In the genomic region with DNA sequence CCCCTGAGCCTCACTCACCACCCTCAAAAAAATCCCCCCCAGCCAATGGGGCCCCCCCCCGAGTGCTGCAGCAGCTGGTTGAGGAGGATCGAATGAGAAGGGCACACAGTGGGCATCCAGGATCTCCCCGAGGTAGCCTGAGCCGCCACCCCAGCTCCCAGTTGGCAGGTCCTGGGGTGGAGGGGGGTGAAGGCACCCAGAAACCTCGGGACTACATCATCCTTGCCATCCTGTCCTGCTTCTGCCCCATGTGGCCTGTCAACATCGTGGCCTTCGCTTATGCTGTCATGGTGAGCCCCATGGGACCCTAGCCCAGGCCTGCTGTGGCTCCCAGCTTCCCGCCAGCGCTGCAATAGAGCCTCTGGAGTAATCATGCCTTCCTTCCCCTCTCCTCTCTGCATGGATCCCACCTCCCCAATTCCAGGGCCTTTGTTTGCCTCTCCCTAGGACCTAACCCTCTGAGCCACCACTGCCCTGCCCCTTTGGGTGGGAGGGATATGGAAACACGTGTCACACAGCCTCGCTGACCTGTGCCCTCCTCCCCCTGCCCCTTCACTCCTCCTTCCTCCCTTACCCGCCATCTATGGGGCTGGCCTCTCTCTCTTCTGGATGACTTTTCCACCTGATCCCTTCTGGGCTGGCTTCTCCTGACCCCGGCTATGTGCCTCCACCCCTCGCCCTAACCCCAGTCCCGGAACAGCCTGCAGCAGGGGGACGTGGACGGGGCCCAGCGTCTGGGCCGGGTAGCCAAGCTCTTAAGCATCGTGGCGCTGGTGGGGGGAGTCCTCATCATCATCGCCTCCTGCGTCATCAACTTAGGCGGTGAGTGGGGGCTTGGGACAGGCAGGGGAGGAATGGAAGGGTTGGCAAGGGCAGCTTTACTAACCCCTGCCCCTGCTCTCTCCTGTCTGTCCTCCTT, we compare ENCODE assay signal across 1 cellular context.
TF ChIP-seq lines count a peak whose summit lies in the region.

No MANE protein-coding gene starts in this region.

TF ChIP-seq in K562, 482 proteins besides CTCF, POLR2A, EP300 and RAD21:
- 0 out of 2 replicates have a peak, but pooled peaks have one; percentile 23 for TF ChIP-seq ZNF263 (CRISPR knock-in tag; IDR thresholded peaks at IDR 0.05; ENCODE audit: borderline replicate concordance)
- TF ChIP-seq GABPB1 (CRISPR knock-in tag; IDR thresholded peaks at IDR 0.05) = no peak
- TF ChIP-seq SNRNP70 (optimal IDR thresholded peaks at IDR 0.05; ENCODE audit: low read depth, low read length) = no peak
- TF ChIP-seq, protein P1, sequence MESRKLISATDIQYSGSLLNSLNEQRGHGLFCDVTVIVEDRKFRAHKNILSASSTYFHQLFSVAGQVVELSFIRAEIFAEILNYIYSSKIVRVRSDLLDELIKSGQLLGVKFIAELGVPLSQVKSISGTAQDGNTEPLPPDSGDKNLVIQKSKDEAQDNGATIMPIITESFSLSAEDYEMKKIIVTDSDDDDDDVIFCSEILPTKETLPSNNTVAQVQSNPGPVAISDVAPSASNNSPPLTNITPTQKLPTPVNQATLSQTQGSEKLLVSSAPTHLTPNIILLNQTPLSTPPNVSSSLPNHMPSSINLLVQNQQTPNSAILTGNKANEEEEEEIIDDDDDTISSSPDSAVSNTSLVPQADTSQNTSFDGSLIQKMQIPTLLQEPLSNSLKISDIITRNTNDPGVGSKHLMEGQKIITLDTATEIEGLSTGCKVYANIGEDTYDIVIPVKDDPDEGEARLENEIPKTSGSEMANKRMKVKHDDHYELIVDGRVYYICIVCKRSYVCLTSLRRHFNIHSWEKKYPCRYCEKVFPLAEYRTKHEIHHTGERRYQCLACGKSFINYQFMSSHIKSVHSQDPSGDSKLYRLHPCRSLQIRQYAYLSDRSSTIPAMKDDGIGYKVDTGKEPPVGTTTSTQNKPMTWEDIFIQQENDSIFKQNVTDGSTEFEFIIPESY (CRISPR knock-in tag; IDR thresholded peaks at IDR 0.05) = 0 out of 2 replicates have a peak, but pooled peaks have one; percentile 28
- TF ChIP-seq, protein P2, sequence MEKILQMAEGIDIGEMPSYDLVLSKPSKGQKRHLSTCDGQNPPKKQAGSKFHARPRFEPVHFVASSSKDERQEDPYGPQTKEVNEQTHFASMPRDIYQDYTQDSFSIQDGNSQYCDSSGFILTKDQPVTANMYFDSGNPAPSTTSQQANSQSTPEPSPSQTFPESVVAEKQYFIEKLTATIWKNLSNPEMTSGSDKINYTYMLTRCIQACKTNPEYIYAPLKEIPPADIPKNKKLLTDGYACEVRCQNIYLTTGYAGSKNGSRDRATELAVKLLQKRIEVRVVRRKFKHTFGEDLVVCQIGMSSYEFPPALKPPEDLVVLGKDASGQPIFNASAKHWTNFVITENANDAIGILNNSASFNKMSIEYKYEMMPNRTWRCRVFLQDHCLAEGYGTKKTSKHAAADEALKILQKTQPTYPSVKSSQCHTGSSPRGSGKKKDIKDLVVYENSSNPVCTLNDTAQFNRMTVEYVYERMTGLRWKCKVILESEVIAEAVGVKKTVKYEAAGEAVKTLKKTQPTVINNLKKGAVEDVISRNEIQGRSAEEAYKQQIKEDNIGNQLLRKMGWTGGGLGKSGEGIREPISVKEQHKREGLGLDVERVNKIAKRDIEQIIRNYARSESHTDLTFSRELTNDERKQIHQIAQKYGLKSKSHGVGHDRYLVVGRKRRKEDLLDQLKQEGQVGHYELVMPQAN (IDR thresholded peaks at IDR 0.05; ENCODE audit: borderline replicate concordance) = no peak
